8 cellular contexts compared by ENCODE assay signal in genomic region chr3:142963266-142964149, GRCh38. TPM values are rescaled to one million over a fixed set of nuclear protein-coding genes. Genes with fewer than 3 reads are reported as not detected.
DNase-seq lines count a peak whose midpoint lies in the region; ATAC-seq, FAIRE-seq and TF ChIP-seq lines count a peak whose summit lies in the region.

A gene with protein sequence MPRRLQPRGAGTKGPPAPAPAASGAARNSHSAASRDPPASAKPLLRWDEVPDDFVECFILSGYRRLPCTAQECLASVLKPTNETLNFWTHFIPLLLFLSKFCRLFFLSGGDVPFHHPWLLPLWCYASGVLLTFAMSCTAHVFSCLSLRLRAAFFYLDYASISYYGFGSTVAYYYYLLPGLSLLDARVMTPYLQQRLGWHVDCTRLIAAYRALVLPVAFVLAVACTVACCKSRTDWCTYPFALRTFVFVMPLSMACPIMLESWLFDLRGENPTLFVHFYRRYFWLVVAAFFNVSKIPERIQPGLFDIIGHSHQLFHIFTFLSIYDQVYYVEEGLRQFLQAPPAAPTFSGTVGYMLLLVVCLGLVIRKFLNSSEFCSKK (minus strand): TSS chr3:142963674. CDS start chr3:142963336, 338 bp downstream.

- in situ Hi-C loops in astrocyte of the spinal cord (cut with HindIII; ENCODE audit: low sequenced_read_pairs), result no loop called here

- no peaks in the 10 kb centered on the region for H3K4me1 ChIP-seq in MM.1S (ENCODE audit: low read length)

- 0 out of 2 replicates have a peak, but pooled peaks cover 3% of the 10 kb centered on the region for H3K27me3 ChIP-seq in MM.1S (replicated peaks; ENCODE audit: insufficient read depth, low read length)

- peaks cover 62% of the 10 kb centered on the region for H3K27me3 Mint-ChIP-seq in stimulated activated memory B cell treated with anti-CD40 and anti-IgM and Interleukin-4, amounts not matched to agents 10 μg/mL and 1 μg/mL and 100 μg/mL, for 72 hours

- TF ChIP-seq CTCF in AG04449 (IDR thresholded peaks at IDR 0.05; ENCODE audit: insufficient read depth, low read length, missing control alignments) (no peak), MM.1S (IDR thresholded peaks at IDR 0.05; ENCODE audit: low read length) (no peak), astrocyte of the spinal cord (IDR thresholded peaks at IDR 0.05; ENCODE audit: low read depth, low read length) (no peak)

- CTCF ChIA-PET in AG04449 (lab: Yijun Ruan, JAX), result interaction anchor here (0.9 to 1.7 kb wide), 5 partner anchors 10 to 135 kb away, joined by 3 to 7 read pairs (median 3); no protein-coding TSS in a partner anchor

- peak; percentile 60 for ATAC-seq in stimulated activated memory B cell treated with anti-CD40 and anti-IgM and Interleukin-4, amounts not matched to agents 10 μg/mL and 1 μg/mL and 100 μg/mL, for 72 hours
- no peak for ATAC-seq in HG02623 (IDR thresholded peaks at IDR 0.05; ENCODE audit: unreplicated experiment)

- no peaks in the 10 kb centered on the region for H3F3A ChIP-seq in MM.1S (ENCODE audit: insufficient read depth, low read length)

- no peak within 1 kb of the TSS for H3K27ac Mint-ChIP-seq in stimulated activated memory B cell treated with anti-CD40 and anti-IgM and Interleukin-4, amounts not matched to agents 10 μg/mL and 1 μg/mL and 100 μg/mL, for 72 hours

- no peak for DNase-seq in AG04449 (ENCODE audit: low read depth, low spot score)
- peak; percentile 48 for DNase-seq in GM12891 (ENCODE audit: insufficient read length, low spot score)
- peak; percentile 21 for DNase-seq in MM.1S
- DNase-seq in astrocyte of the spinal cord (ENCODE audit: low read depth, low spot score), result no peak
- DNase-seq in DMS153 treated with DMSO at 0.1 percent for 48 hours (lab: John Stamatoyannopoulos, UW; ENCODE audit: unreplicated experiment), result no peak

- no peaks in the 10 kb centered on the region for H3K36me3 ChIP-seq in MM.1S (replicated peaks; ENCODE audit: insufficient read depth, low read length)

- peak within 1 kb of the TSS; percentile 64 for H3K4me2 ChIP-seq in MM.1S (ENCODE audit: low read depth, low read length)

- peaks cover 17% of the 10 kb centered on the region for H3K4me1 Mint-ChIP-seq in stimulated activated memory B cell treated with anti-CD40 and anti-IgM and Interleukin-4, amounts not matched to agents 10 μg/mL and 1 μg/mL and 100 μg/mL, for 72 hours

- 0 out of 2 replicates have a peak within 1 kb of the TSS, but pooled peaks have one; percentile 39 for H2AFZ ChIP-seq in MM.1S (ENCODE audit: low read length)

- peak within 1 kb of the TSS; percentile 73 for H3K4me3 Mint-ChIP-seq in stimulated activated memory B cell treated with anti-CD40 and anti-IgM and Interleukin-4, amounts not matched to agents 10 μg/mL and 1 μg/mL and 100 μg/mL, for 72 hours

- H3K9me2 ChIP-seq in MM.1S (replicated peaks; ENCODE audit: insufficient read depth, low read length), result no peaks in the 10 kb centered on the region

- no peak within 1 kb of the TSS for H3K27ac ChIP-seq in MM.1S (ENCODE audit: low read length)

- peaks cover 8% of the 10 kb centered on the region for H3K36me3 Mint-ChIP-seq in stimulated activated memory B cell treated with anti-CD40 and anti-IgM and Interleukin-4, amounts not matched to agents 10 μg/mL and 1 μg/mL and 100 μg/mL, for 72 hours

- H4K20me1 ChIP-seq in MM.1S (ENCODE audit: insufficient read depth, low read length), result no peaks in the 10 kb centered on the region

- H3K4me3 ChIP-seq in AG04449 (ENCODE audit: low read depth, low read length), result peak within 1 kb of the TSS; percentile 57
- peak within 1 kb of the TSS; percentile 64 for H3K4me3 ChIP-seq in MM.1S (ENCODE audit: low read length)
- H3K4me3 ChIP-seq in astrocyte of the spinal cord (ENCODE audit: low read depth, low read length), result peak within 1 kb of the TSS; percentile 49
- H3K4me3 ChIP-seq in iPS-18c (ENCODE audit: insufficient read depth, low read depth, low read length), result peak within 1 kb of the TSS; percentile 61

- H3K9me3 ChIP-seq in MM.1S (replicated peaks; ENCODE audit: insufficient read depth, low read length) (no peaks in the 10 kb centered on the region), iPS-18c (ENCODE audit: control insufficient read depth, insufficient read depth, low read length) (peaks cover 2% of the 10 kb centered on the region)

- H3K9ac ChIP-seq in MM.1S (ENCODE audit: low read length), result no peak within 1 kb of the TSS

- no peaks in the 10 kb centered on the region for H3K9me3 Mint-ChIP-seq in stimulated activated memory B cell treated with anti-CD40 and anti-IgM and Interleukin-4, amounts not matched to agents 10 μg/mL and 1 μg/mL and 100 μg/mL, for 72 hours

- H3K79me2 ChIP-seq in MM.1S (ENCODE audit: low read length), result no peaks in the 10 kb centered on the region

- no peak for FAIRE-seq in GM12891 (lab: Jason Lieb, UNC)

- TF ChIP-seq POLR2A in GM12891 (IDR thresholded peaks at IDR 0.05; ENCODE audit: low read depth, low read length), result no peak

- POLR2A ChIA-PET in AG04449 (lab: Yijun Ruan, JAX), result no interaction called here

TF ChIP-seq in GM12891, 5 proteins besides CTCF, POLR2A, EP300 and RAD21:
- TF ChIP-seq POU2F2 (IDR thresholded peaks at IDR 0.05; ENCODE audit: low read depth, low read length) (no peak), PAX5 (IDR thresholded peaks at IDR 0.05; ENCODE audit: insufficient read depth, low read length, severe bottlenecking) (no peak), POLR2AphosphoS5 (IDR thresholded peaks at IDR 0.05; ENCODE audit: low read depth, low read length) (no peak), TAF1 (IDR thresholded peaks at IDR 0.05; ENCODE audit: low read depth, low read length) (no peak), SPI1 (IDR thresholded peaks at IDR 0.05; ENCODE audit: low read depth, low read length) (no peak)

RNA-seq across cellular contexts. Expression of the gene that starts here (rescaled TPM):
- polyA plus RNA-seq in GM12891 (2012; ENCODE audit: low read depth, missing spikeins), result not detected

Comparison
In these comparisons a context has a peak if more than half of its experiments do, and no peak if none do; other contexts are left out.
1. DNase-seq: peak in GM12891 (single experiment) and MM.1S (single experiment); none in AG04449 (single experiment), astrocyte of the spinal cord (single experiment) and DMS153 treated with DMSO at 0.1 percent for 48 hours (single experiment).
2. Peak in every context shown above with its lines, with median percentiles within 50 percentile points of each other: H3K4me3 ChIP-seq.